8 cellular contexts compared by ENCODE assay signal in the genomic region with DNA sequence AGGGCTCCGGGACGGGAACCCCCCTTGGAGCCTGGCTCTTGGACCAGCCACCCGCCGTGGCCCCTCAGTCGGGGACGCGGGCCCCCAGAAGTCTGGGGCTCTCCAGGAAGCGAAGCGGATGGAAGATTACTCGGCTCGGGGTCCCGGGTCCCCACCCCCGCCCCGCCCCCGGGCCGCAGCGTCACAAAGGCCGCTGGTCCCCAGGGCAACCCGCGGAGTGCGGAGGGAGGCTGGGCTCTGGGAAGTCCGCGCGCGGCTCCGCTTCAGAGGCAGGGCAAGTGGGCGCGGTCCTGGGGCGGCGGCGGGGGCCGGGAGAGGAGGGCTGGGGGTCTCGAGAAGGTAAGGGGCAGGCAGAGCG. TPM values are rescaled to one million over a fixed set of nuclear protein-coding genes. Genes with fewer than 3 reads are reported as not detected.
A peak's percentile ranks its signal among the peaks of the same experiment; 100 is the strongest.
DNase-seq lines count a peak whose midpoint lies in the region; ATAC-seq and TF ChIP-seq lines count a peak whose summit lies in the region.

A gene with protein sequence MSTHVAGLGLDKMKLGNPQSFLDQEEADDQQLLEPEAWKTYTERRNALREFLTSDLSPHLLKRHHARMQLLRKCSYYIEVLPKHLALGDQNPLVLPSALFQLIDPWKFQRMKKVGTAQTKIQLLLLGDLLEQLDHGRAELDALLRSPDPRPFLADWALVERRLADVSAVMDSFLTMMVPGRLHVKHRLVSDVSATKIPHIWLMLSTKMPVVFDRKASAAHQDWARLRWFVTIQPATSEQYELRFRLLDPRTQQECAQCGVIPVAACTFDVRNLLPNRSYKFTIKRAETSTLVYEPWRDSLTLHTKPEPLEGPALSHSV (plus strand): TSS at position 227 of the 358 bp plus-strand sequence. CDS start 1,505 bp downstream, outside the sequence.

- H3K9me3 ChIP-seq in T-helper 17 cell (ENCODE audit: control insufficient read depth, low read length, poor library complexity, severe bottlenecking) (no peaks in the 10 kb centered on the region), ectodermal cell (ENCODE audit: control insufficient read depth, low read length) (no peaks in the 10 kb centered on the region), muscle layer of duodenum (ENCODE audit: control insufficient read depth in 1 of 2, low read length in 2 of 2) (no peaks in the 10 kb centered on the region), vagina (no peaks in the 10 kb centered on the region)

- no peaks in the 10 kb centered on the region for H3K36me3 Mint-ChIP-seq in T-helper 17 cell (ENCODE audit: low read depth)

- H3K27ac ChIP-seq in ectodermal cell (ENCODE audit: insufficient read depth, low read depth, low read length, poor library complexity, severe bottlenecking) (peak within 1 kb of the TSS; percentile 61), muscle layer of duodenum (ENCODE audit: low read length) (no peak within 1 kb of the TSS), vagina (peak within 1 kb of the TSS; percentile 30)

- H3K4me3 Mint-ChIP-seq in T-helper 17 cell, result peak within 1 kb of the TSS; percentile 83

- peaks cover 13% of the 10 kb centered on the region for H3K4me1 Mint-ChIP-seq in T-helper 17 cell

- no peak for TF ChIP-seq POLR2A in vagina (IDR thresholded peaks at IDR 0.05)

- peak within 1 kb of the TSS; percentile 47; the same call in 1 of the 2 replicates for H3K4me3 ChIP-seq in GM08714 (ENCODE audit: low read length)
- peak within 1 kb of the TSS; percentile 54 for H3K4me3 ChIP-seq in ectodermal cell (ENCODE audit: insufficient read depth, low read depth, low read length)
- H3K4me3 ChIP-seq in muscle layer of duodenum (ENCODE audit: low read depth in 1 of 2, low read length in 2 of 2), result peak within 1 kb of the TSS; percentile 46 to 62
- H3K4me3 ChIP-seq in vagina, result peak within 1 kb of the TSS; percentile 61 to 63

- intact Hi-C loops in vagina (cut with DNase I), result no loop called here

- no peak for TF ChIP-seq CTCF in vagina (IDR thresholded peaks at IDR 0.05)

- DNase-seq in T-helper 17 cell (peak in 2 of 3 donors; percentile 58 to 65), vagina (ENCODE audit: extremely low spot score in 2 of 2) (no peak), NOMO-1 treated with DMSO at 0.1 percent for 48 hours (lab: John Stamatoyannopoulos, UW; ENCODE audit: unreplicated experiment) (no peak), NCI-H774 (lab: John Stamatoyannopoulos, UW) (no peak)

- H3K36me3 ChIP-seq in ectodermal cell (ENCODE audit: control insufficient read depth, insufficient read depth, low read length), result no peaks in the 10 kb centered on the region
- H3K36me3 ChIP-seq in muscle layer of duodenum (ENCODE audit: control insufficient read depth in 1 of 2, insufficient read depth in 2 of 2, low read length in 2 of 2), result peaks cover 0 to 5% of the 10 kb centered on the region in 2 donors
- H3K36me3 ChIP-seq in vagina, result no peaks in the 10 kb centered on the region

- peak within 1 kb of the TSS; percentile 88 for H3K27ac Mint-ChIP-seq in T-helper 17 cell

- H3K27me3 ChIP-seq in ectodermal cell (ENCODE audit: control insufficient read depth, insufficient read depth, low read length, poor library complexity, severe bottlenecking), result peaks cover 5% of the 10 kb centered on the region
- no peaks in the 10 kb centered on the region for H3K27me3 ChIP-seq in muscle layer of duodenum (ENCODE audit: low read depth, low read length)
- peaks cover 5% of the 10 kb centered on the region for H3K27me3 ChIP-seq in vagina

- ATAC-seq in HG02852 (IDR thresholded peaks at IDR 0.05; ENCODE audit: unreplicated experiment) (peak; percentile 20), T-helper 17 cell (peak; percentile 8)

- WGBS in ectodermal cell, 2 experiments, result 1% methylated on average over 34 of the region's 34 CpGs

- peaks cover 15% of the 10 kb centered on the region for H3K4me1 ChIP-seq in ectodermal cell (ENCODE audit: control insufficient read depth, insufficient read depth, low read length)
- H3K4me1 ChIP-seq in muscle layer of duodenum (ENCODE audit: control insufficient read depth in 1 of 2, insufficient read depth in 2 of 2, low read length in 2 of 2), result peaks cover 0 to 10% of the 10 kb centered on the region in 2 donors
- H3K4me1 ChIP-seq in vagina, result peaks cover 24% of the 10 kb centered on the region

- H3K27me3 Mint-ChIP-seq in T-helper 17 cell, result no peaks in the 10 kb centered on the region

RNA-seq across cellular contexts. Expression of the gene that starts here (rescaled TPM):
- total RNA-seq in T-helper 17 cell (under 1 TPM; 0.44 to 0.99 TPM), vagina (not detected)
- 5.3 TPM for polyA plus RNA-seq in ectodermal cell (2013, experiment 1 of 4)
- 3.7 TPM for polyA plus RNA-seq in ectodermal cell (2013, experiment 2 of 4)
- 4.6 TPM for polyA plus RNA-seq in ectodermal cell (2013, experiment 3 of 4)
- polyA plus RNA-seq in ectodermal cell (2013, experiment 4 of 4), result 3.9 TPM

Comparison
In these comparisons a context has a peak if more than half of its experiments do, and no peak if none do; other contexts are left out.
1. Peak in DNase-seq and ATAC-seq in T-helper 17 cell; RNA of the gene not detected or under 1 TPM.